In the genomic region with DNA sequence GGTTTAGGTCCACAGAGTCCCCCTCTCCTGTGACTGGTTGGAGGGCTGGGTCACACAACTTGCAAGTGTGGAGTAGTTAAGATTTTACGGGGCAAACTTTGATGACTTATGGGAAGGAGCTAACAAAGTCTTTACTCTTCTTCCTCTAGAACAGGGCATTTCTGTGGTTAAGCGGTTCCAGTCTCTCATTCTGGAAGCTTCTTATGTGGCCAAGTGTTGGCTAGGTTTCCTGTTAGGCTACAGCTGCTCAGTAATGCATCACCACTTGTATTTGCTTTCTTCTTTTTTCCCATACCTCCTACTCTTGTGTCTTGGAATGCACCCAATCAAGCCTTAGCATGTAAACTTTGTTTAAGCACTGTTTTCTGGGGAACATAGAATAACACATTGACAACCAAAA, we compare ENCODE assay signal across 18 cellular contexts.
DNase-seq lines count a peak whose midpoint lies in the region; ATAC-seq, FAIRE-seq and TF ChIP-seq lines count a peak whose summit lies in the region.
"Had no signal": no experiment of that assay in that cellular context is flagged by ENCODE, and none has a peak within 500 bp of the region (broad histone marks: within the 10 kb centered on the region; RNA-seq: fewer than 3 reads in every experiment).

No MANE protein-coding gene starts in this region.

- H3K27me3 ChIP-seq in mammary epithelial cell (ENCODE audit: insufficient read depth, low read length) (no peaks in the 10 kb centered on the region), breast epithelium (no peaks in the 10 kb centered on the region), small intestine (ENCODE audit: control insufficient read depth in 2 of 2, insufficient read depth in 2 of 2, low read length in 2 of 2) (no peaks in the 10 kb centered on the region), hepatocyte (no peaks in the 10 kb centered on the region)

- TF ChIP-seq CTCF in mammary epithelial cell (conservative IDR thresholded peaks at IDR 0.05 in 1 of 2, IDR thresholded peaks at IDR 0.05 in 1 of 2; ENCODE audit: extremely low read depth in 1 of 2, insufficient read depth in 1 of 2, low read depth in 1 of 2, low read length in 2 of 2) = no peak
- no peak for TF ChIP-seq CTCF in breast epithelium (IDR thresholded peaks at IDR 0.05)
- no peak for TF ChIP-seq CTCF in hepatocyte (IDR thresholded peaks at IDR 0.05; ENCODE audit: poor library complexity)

- H3K4me2 ChIP-seq in mammary epithelial cell (ENCODE audit: insufficient read depth, low read depth, low read length) (no peak overlapping the region), hepatocyte (no peak overlapping the region)

- H3K36me3 Mint-ChIP-seq in activated CD8-positive, alpha-beta memory T cell treated with anti-CD3 and anti-CD28 coated beads, Interleukin-2, amount 10 ng/mL, durations not matched to agents 7 days and 5 days = no peaks in the 10 kb centered on the region
- H3K36me3 Mint-ChIP-seq: CD14-positive monocyte had no signal

- no peak overlapping the region for H3K27ac Mint-ChIP-seq in activated CD8-positive, alpha-beta memory T cell treated with anti-CD3 and anti-CD28 coated beads, Interleukin-2, amount 10 ng/mL, durations not matched to agents 7 days and 5 days
- H3K27ac Mint-ChIP-seq: CD14-positive monocyte had no signal

- no peaks in the 10 kb centered on the region for H3K4me1 ChIP-seq in mammary epithelial cell (ENCODE audit: insufficient read depth, low read length)
- no peaks in the 10 kb centered on the region for H3K4me1 ChIP-seq in breast epithelium
- H3K4me1 ChIP-seq in small intestine (ENCODE audit: control insufficient read depth in 2 of 2, insufficient read depth in 1 of 2, low read depth in 1 of 2, low read length in 1 of 2) = no peaks in the 10 kb centered on the region
- no peaks in the 10 kb centered on the region for H3K4me1 ChIP-seq in hepatocyte (ENCODE audit: insufficient read depth)
- H3K4me1 ChIP-seq: Caco-2 had no signal

- no peaks in the 10 kb centered on the region for H4K20me1 ChIP-seq in mammary epithelial cell (ENCODE audit: insufficient read depth, low read length)
- no peaks in the 10 kb centered on the region for H4K20me1 ChIP-seq in hepatocyte (ENCODE audit: insufficient read depth, poor library complexity, severe bottlenecking)

- no peak for FAIRE-seq in small intestine (lab: Jason Lieb, UNC)
- FAIRE-seq: G401.6, GM12892 had no signal

- dilution Hi-C loops in mammary epithelial cell (cut with HindIII; ENCODE audit: low sequenced_read_pairs) = no loop called here

- H3K9me3 Mint-ChIP-seq in activated CD8-positive, alpha-beta memory T cell treated with anti-CD3 and anti-CD28 coated beads, Interleukin-2, amount 10 ng/mL, durations not matched to agents 7 days and 5 days (ENCODE audit: low read depth) = peaks cover 3% of the 10 kb centered on the region

- 53% methylated on average over 2 of the region's 2 CpGs for WGBS in mammary epithelial cell (ENCODE audit: low coverage, missing lambda C conversion rate)
- WGBS in small intestine, 3 donors = 68 to 84% (median 78%) methylated on average over 2 of the region's 2 CpGs
- WGBS in hepatocyte (ENCODE audit: low lambda C conversion rate, missing lambda C conversion rate) = 92% methylated on average over 2 of the region's 2 CpGs

- in situ Hi-C loops in mammary epithelial cell (cut with MboI; ENCODE audit: low sequenced_read_pairs in 2 of 2) = no loop called here
- in situ Hi-C loops in SK-MEL-5 (cut with HindIII; ENCODE audit: low pct_unique_long_range_greater_than_20kb, low sequenced_read_pairs) = no loop called here

- no TSS peak for BruUV-seq in mammary epithelial cell (replicated peaks; lab: Mats Ljungman, UMichigan)

- ATAC-seq in activated CD8-positive, alpha-beta memory T cell treated with anti-CD3 and anti-CD28 coated beads, Interleukin-2, amount 10 ng/mL, durations not matched to agents 7 days and 5 days = no peak

- H3K27ac ChIP-seq in mammary epithelial cell (ENCODE audit: insufficient read depth, low read depth, low read length) = no peak overlapping the region
- no peak overlapping the region for H3K27ac ChIP-seq in breast epithelium
- H3K27ac ChIP-seq in small intestine (ENCODE audit: low read depth in 1 of 2, low read length in 1 of 2) = no peak overlapping the region
- no peak overlapping the region for H3K27ac ChIP-seq in hepatocyte

- H2AFZ ChIP-seq in mammary epithelial cell (ENCODE audit: low read depth, low read length) (no peak overlapping the region), hepatocyte (no peak overlapping the region)

- intact Hi-C loops in mammary epithelial cell (cut with micrococcal nuclease) (no loop called here), breast epithelium (cut with DNase I; ENCODE audit: low total_unique reads) (no loop called here)

- no peaks in the 10 kb centered on the region for H3K4me1 Mint-ChIP-seq in activated CD8-positive, alpha-beta memory T cell treated with anti-CD3 and anti-CD28 coated beads, Interleukin-2, amount 10 ng/mL, durations not matched to agents 7 days and 5 days
- H3K4me1 Mint-ChIP-seq: CD14-positive monocyte had no signal

- H3K9me3 ChIP-seq in mammary epithelial cell (replicated peaks; ENCODE audit: insufficient read depth, low read length) (no peaks in the 10 kb centered on the region), breast epithelium (no peaks in the 10 kb centered on the region), small intestine (ENCODE audit: control insufficient read depth, low read depth) (no peaks in the 10 kb centered on the region), hepatocyte (ENCODE audit: low read depth) (no peaks in the 10 kb centered on the region)
- H3K9me3 ChIP-seq: Caco-2 had no signal

- H3K4me3 ChIP-seq in mammary epithelial cell (replicated peaks in 1 of 3; ENCODE audit: insufficient read depth in 1 of 3, low read depth in 2 of 3, low read length in 3 of 3) = no peak overlapping the region
- H3K4me3 ChIP-seq in breast epithelium = no peak overlapping the region
- H3K4me3 ChIP-seq in small intestine (ENCODE audit: low read depth in 1 of 2, low read length in 2 of 2) = no peak overlapping the region
- H3K4me3 ChIP-seq in hepatocyte = no peak overlapping the region

- no peak for TF ChIP-seq POLR2A in breast epithelium (IDR thresholded peaks at IDR 0.05)

- CTCF ChIA-PET in mammary epithelial cell (lab: Charles Lee; ENCODE audit: low non-redundant PET) = no interaction called here
- CTCF ChIA-PET in activated CD8-positive, alpha-beta memory T cell treated with anti-CD3 and anti-CD28 coated beads, Interleukin-2, amount 10 ng/mL, durations not matched to agents 7 days and 5 days (lab: Charles Lee) = no interaction called here

- no peaks in the 10 kb centered on the region for H3K27me3 Mint-ChIP-seq in activated CD8-positive, alpha-beta memory T cell treated with anti-CD3 and anti-CD28 coated beads, Interleukin-2, amount 10 ng/mL, durations not matched to agents 7 days and 5 days

- no peak overlapping the region for H3K4me3 Mint-ChIP-seq in activated CD8-positive, alpha-beta memory T cell treated with anti-CD3 and anti-CD28 coated beads, Interleukin-2, amount 10 ng/mL, durations not matched to agents 7 days and 5 days
- H3K4me3 Mint-ChIP-seq: CD14-positive monocyte had no signal

- H3K9me2 ChIP-seq in hepatocyte (replicated peaks; ENCODE audit: insufficient read depth) = no peaks in the 10 kb centered on the region

- H3K79me2 ChIP-seq in mammary epithelial cell (ENCODE audit: insufficient read depth, low read length) = no peaks in the 10 kb centered on the region
- H3K79me2 ChIP-seq in hepatocyte = no peaks in the 10 kb centered on the region

- no peak overlapping the region for H3K9ac ChIP-seq in mammary epithelial cell (ENCODE audit: insufficient read depth, low read length)

- peak; percentile 12 for DNase-seq in mammary epithelial cell
- no peak for DNase-seq in breast epithelium (ENCODE audit: low spot score in 2 of 2)
- peak; percentile 24 for DNase-seq in SK-MEL-5 (ENCODE audit: low read depth, low spot score)
- peak; percentile 0 for DNase-seq in iPS-NIHi11 (ENCODE audit: low spot score)
- DNase-seq in NCI-H2171 treated with DMSO at 0.1 percent for 48 hours (lab: John Stamatoyannopoulos, UW) = no peak
- DNase-seq in small intestine = no peak
- no peak for DNase-seq in activated CD8-positive, alpha-beta memory T cell treated with anti-CD3 and anti-CD28 coated beads, Interleukin-2, amount 10 ng/mL, durations not matched to agents 7 days and 5 days
- DNase-seq in hepatocyte (ENCODE audit: low spot score) = no peak
- DNase-seq: 8988T, Caco-2, KG1, MM.1S, NCI-H1930, NCI-H510A, SW 1271 had no signal

- no peaks in the 10 kb centered on the region for H3K36me3 ChIP-seq in mammary epithelial cell (ENCODE audit: insufficient read depth, low read length)
- no peaks in the 10 kb centered on the region for H3K36me3 ChIP-seq in breast epithelium
- H3K36me3 ChIP-seq in small intestine (ENCODE audit: control insufficient read depth in 2 of 2, insufficient read depth in 2 of 2, low read length in 2 of 2) = no peaks in the 10 kb centered on the region
- H3K36me3 ChIP-seq in hepatocyte (replicated peaks; ENCODE audit: insufficient read depth, low read depth) = no peaks in the 10 kb centered on the region

Comparison
In these comparisons a context has a peak if more than half of its experiments do, and no peak if none do; other contexts are left out.
1. DNase-seq: peak in mammary epithelial cell (single experiment), SK-MEL-5 (single experiment) and iPS-NIHi11 (single experiment); none in breast epithelium (0 of 2), NCI-H2171 treated with DMSO at 0.1 percent for 48 hours (single experiment), small intestine (single experiment), activated CD8-positive, alpha-beta memory T cell treated with anti-CD3 and anti-CD28 coated beads, Interleukin-2, amount 10 ng/mL, durations not matched to agents 7 days and 5 days (single experiment) and hepatocyte (single experiment).